ENCODE assay signal across 9 cellular contexts in genomic region chr17:63275318-63275967, GRCh38.
DNase-seq lines count a peak whose midpoint lies in the region; ATAC-seq and TF ChIP-seq lines count a peak whose summit lies in the region.
"Had no signal": no experiment of that assay in that cellular context is flagged by ENCODE, and none has a peak within 500 bp of the region (broad histone marks: within the 10 kb centered on the region; RNA-seq: fewer than 3 reads in every experiment).

No MANE protein-coding gene starts in this region.

- no peaks in the 10 kb centered on the region for H3K27me3 ChIP-seq in left ventricle myocardium inferior (ENCODE audit: low read depth)
- H3K27me3 ChIP-seq in CD4-positive, alpha-beta memory T cell (ENCODE audit: insufficient read depth, low read length): no peaks in the 10 kb centered on the region

- H3K9me3 ChIP-seq in left ventricle myocardium inferior (replicated peaks): peaks cover 6% of the 10 kb centered on the region
- H3K9me3 ChIP-seq in CD4-positive, alpha-beta memory T cell (ENCODE audit: control insufficient read depth in 1 of 2, low read length in 2 of 2): no peaks in the 10 kb centered on the region

- H3K4me1 ChIP-seq in left ventricle myocardium inferior: peaks cover 11% of the 10 kb centered on the region
- H3K4me1 ChIP-seq in CD4-positive, alpha-beta memory T cell (ENCODE audit: insufficient read depth, low read length): no peaks in the 10 kb centered on the region

- H3K27ac ChIP-seq in left ventricle myocardium inferior (replicated peaks): peak overlapping the region; percentile 47
- H3K27ac ChIP-seq in CD4-positive, alpha-beta memory T cell (ENCODE audit: low read depth, low read length): no peak overlapping the region

- no peak overlapping the region for H3K27ac Mint-ChIP-seq in activated naive CD4-positive, alpha-beta T cell treated with anti-CD3 and anti-CD28 coated beads, Interleukin-2, amount 50 U/mL, for 72 hours
- H3K27ac Mint-ChIP-seq in T-helper 2 cell treated with Interferon-gamma antibody and Interleukin-4, amounts not matched to agents 5 μg/mL and 100 μg/mL, for 36 hours: no peak overlapping the region
- H3K27ac Mint-ChIP-seq in naive thymus-derived CD8-positive, alpha-beta T cell: no peak overlapping the region
- H3K27ac Mint-ChIP-seq in CD4-positive, alpha-beta memory T cell: no peak overlapping the region

- no peak overlapping the region for H3K4me3 Mint-ChIP-seq in T-helper 2 cell treated with Interferon-gamma antibody and Interleukin-4, amounts not matched to agents 5 μg/mL and 100 μg/mL, for 36 hours
- H3K4me3 Mint-ChIP-seq in naive thymus-derived CD8-positive, alpha-beta T cell: no peak overlapping the region
- H3K4me3 Mint-ChIP-seq in CD4-positive, alpha-beta memory T cell: no peak overlapping the region

- ATAC-seq in activated naive CD4-positive, alpha-beta T cell treated with anti-CD3 and anti-CD28 coated beads, Interleukin-2, amount 50 U/mL, for 72 hours: peak; percentile 97
- no peak for ATAC-seq in HG02571 (IDR thresholded peaks at IDR 0.05; ENCODE audit: unreplicated experiment)
- no peak for ATAC-seq in naive thymus-derived CD8-positive, alpha-beta T cell

- peak in 1 of 2 donors; percentile 14 for DNase-seq in activated naive CD4-positive, alpha-beta T cell treated with anti-CD3 and anti-CD28 coated beads, Interleukin-2, amount 50 U/mL, for 72 hours (ENCODE audit: low spot score in 2 of 2)
- DNase-seq in activated naive CD4-positive, alpha-beta T cell treated with Interleukin-2 at 50 U/mL for 16 hours: no peak
- DNase-seq in T-helper 2 cell treated with Interferon-gamma antibody and Interleukin-4, amounts not matched to agents 5 μg/mL and 100 μg/mL, for 36 hours (ENCODE audit: low spot score): peak; percentile 27
- DNase-seq in left ventricle myocardium inferior: no peak
- peak; percentile 54 for DNase-seq in superior temporal gyrus (ENCODE audit: extremely low spot score)
- no peak for DNase-seq in naive thymus-derived CD8-positive, alpha-beta T cell
- no peak for DNase-seq in CD4-positive, alpha-beta memory T cell
- DNase-seq: DND-41 had no signal

- CTCF ChIA-PET in CD4-positive, alpha-beta memory T cell (lab: Charles Lee; ENCODE audit: partially characterized antibody): no interaction called here

- no peaks in the 10 kb centered on the region for H3K36me3 Mint-ChIP-seq in activated naive CD4-positive, alpha-beta T cell treated with anti-CD3 and anti-CD28 coated beads, Interleukin-2, amount 50 U/mL, for 72 hours
- no peaks in the 10 kb centered on the region for H3K36me3 Mint-ChIP-seq in T-helper 2 cell treated with Interferon-gamma antibody and Interleukin-4, amounts not matched to agents 5 μg/mL and 100 μg/mL, for 36 hours (ENCODE audit: low read depth)
- peaks cover 0 to 33% (median 19%) of the 10 kb centered on the region in 3 donors for H3K36me3 Mint-ChIP-seq in naive thymus-derived CD8-positive, alpha-beta T cell
- H3K36me3 Mint-ChIP-seq in CD4-positive, alpha-beta memory T cell: peaks cover 6 to 31% of the 10 kb centered on the region in 2 donors

- intact Hi-C loops in left ventricle myocardium inferior (cut with micrococcal nuclease): no loop called here
- intact Hi-C loops in CD4-positive, alpha-beta memory T cell (cut with micrococcal nuclease): no loop called here

- no peak for TF ChIP-seq CTCF in left ventricle myocardium inferior (IDR thresholded peaks at IDR 0.05; ENCODE audit: borderline replicate concordance)

- H3K9me3 Mint-ChIP-seq in activated naive CD4-positive, alpha-beta T cell treated with anti-CD3 and anti-CD28 coated beads, Interleukin-2, amount 50 U/mL, for 72 hours: no peaks in the 10 kb centered on the region
- H3K9me3 Mint-ChIP-seq in T-helper 2 cell treated with Interferon-gamma antibody and Interleukin-4, amounts not matched to agents 5 μg/mL and 100 μg/mL, for 36 hours: no peaks in the 10 kb centered on the region
- no peaks in the 10 kb centered on the region for H3K9me3 Mint-ChIP-seq in naive thymus-derived CD8-positive, alpha-beta T cell
- no peaks in the 10 kb centered on the region for H3K9me3 Mint-ChIP-seq in CD4-positive, alpha-beta memory T cell

- POLR2A ChIA-PET in naive thymus-derived CD8-positive, alpha-beta T cell (lab: Charles Lee): no interaction called here
- POLR2A ChIA-PET in CD4-positive, alpha-beta memory T cell (lab: Charles Lee; ENCODE audit: partially characterized antibody): no interaction called here

- peaks cover 8% of the 10 kb centered on the region for H3K27me3 Mint-ChIP-seq in T-helper 2 cell treated with Interferon-gamma antibody and Interleukin-4, amounts not matched to agents 5 μg/mL and 100 μg/mL, for 36 hours (ENCODE audit: low read depth)
- no peaks in the 10 kb centered on the region for H3K27me3 Mint-ChIP-seq in naive thymus-derived CD8-positive, alpha-beta T cell
- no peaks in the 10 kb centered on the region for H3K27me3 Mint-ChIP-seq in CD4-positive, alpha-beta memory T cell

- peaks cover 8% of the 10 kb centered on the region for H3K4me1 Mint-ChIP-seq in T-helper 2 cell treated with Interferon-gamma antibody and Interleukin-4, amounts not matched to agents 5 μg/mL and 100 μg/mL, for 36 hours (ENCODE audit: low read depth)
- H3K4me1 Mint-ChIP-seq in naive thymus-derived CD8-positive, alpha-beta T cell: peaks cover 0 to 15% (median 2%) of the 10 kb centered on the region in 4 donors
- no peaks in the 10 kb centered on the region for H3K4me1 Mint-ChIP-seq in CD4-positive, alpha-beta memory T cell

- H3K36me3 ChIP-seq in left ventricle myocardium inferior: no peaks in the 10 kb centered on the region
- H3K36me3 ChIP-seq in CD4-positive, alpha-beta memory T cell (ENCODE audit: insufficient read depth, low read length): no peaks in the 10 kb centered on the region

- no peak overlapping the region for H3K4me3 ChIP-seq in left ventricle myocardium inferior
- H3K4me3 ChIP-seq in CD4-positive, alpha-beta memory T cell (ENCODE audit: low read length in 2 of 2): no peak overlapping the region

Comparison
In these comparisons a context has a peak if more than half of its experiments do, and no peak if none do; other contexts are left out.
1. ATAC-seq: peak in activated naive CD4-positive, alpha-beta T cell treated with anti-CD3 and anti-CD28 coated beads, Interleukin-2, amount 50 U/mL, for 72 hours (2 of 2); none in HG02571 (single experiment) and naive thymus-derived CD8-positive, alpha-beta T cell (0 of 2).
2. DNase-seq: peak in T-helper 2 cell treated with Interferon-gamma antibody and Interleukin-4, amounts not matched to agents 5 μg/mL and 100 μg/mL, for 36 hours (single experiment) and superior temporal gyrus (single experiment); none in activated naive CD4-positive, alpha-beta T cell treated with Interleukin-2 at 50 U/mL for 16 hours (single experiment), left ventricle myocardium inferior (single experiment), naive thymus-derived CD8-positive, alpha-beta T cell (0 of 10) and CD4-positive, alpha-beta memory T cell (0 of 5).